ENCODE assay signal across 8 cellular contexts in the genomic region with DNA sequence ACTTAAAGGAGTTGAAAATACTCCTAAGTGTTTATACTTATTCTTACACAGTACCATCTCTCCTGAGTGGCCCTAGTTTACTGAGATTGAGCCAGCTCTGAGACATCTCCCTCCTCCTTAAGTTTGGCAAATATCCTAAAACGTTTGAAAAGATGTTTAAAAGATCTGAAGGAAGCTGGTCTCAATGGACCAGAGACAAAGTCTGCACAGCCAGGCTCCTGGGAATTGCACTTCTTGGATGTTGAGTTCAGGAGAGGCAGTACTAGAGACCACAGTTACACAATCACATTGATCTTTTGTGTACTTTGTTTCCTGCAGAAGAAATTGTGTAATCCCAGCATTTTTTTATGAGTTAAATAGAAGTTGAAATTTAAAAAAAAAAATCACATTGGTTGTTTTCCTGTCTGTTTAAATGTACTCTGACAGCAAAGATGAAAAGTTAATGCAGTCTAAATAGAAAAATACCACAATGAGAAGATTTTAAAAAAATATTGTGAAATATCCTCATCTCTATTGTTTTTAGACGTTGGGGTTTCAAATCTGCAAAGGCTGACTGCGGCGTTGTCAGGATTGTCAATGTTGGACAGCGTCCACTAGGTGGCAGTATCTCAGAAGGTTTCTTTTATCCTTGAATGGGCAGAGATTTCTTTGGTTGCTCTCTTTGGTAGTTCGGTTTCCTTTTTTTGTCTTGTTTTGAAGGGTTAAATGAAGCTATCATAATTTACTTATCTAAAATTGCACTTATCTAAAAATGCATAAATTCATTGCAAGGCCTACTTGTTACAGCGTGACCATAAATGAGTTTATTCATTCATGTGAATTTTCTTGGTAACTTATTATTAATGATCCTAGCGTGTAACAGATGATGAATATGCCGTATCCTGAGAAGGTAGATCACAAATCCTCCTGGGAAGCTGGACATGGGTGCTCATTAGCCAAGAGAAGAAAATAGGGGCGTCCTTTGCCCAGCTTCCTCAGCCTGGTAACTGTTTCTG. TPM values are rescaled to one million over a fixed set of nuclear protein-coding genes. Genes with fewer than 3 reads are reported as not detected.
DNase-seq lines count a peak whose midpoint lies in the region; ATAC-seq and TF ChIP-seq lines count a peak whose summit lies in the region.

No MANE protein-coding gene starts in this region.

- peaks cover 26% of the 10 kb centered on the region for H3K27me3 Mint-ChIP-seq in activated naive CD8-positive, alpha-beta T cell treated with anti-CD3 and anti-CD28 coated beads for 36 hours

- ATAC-seq in HG02571 (IDR thresholded peaks at IDR 0.05; ENCODE audit: unreplicated experiment), result no peak

- H3K4me3 Mint-ChIP-seq in activated naive CD8-positive, alpha-beta T cell treated with anti-CD3 and anti-CD28 coated beads for 36 hours, result no peak overlapping the region

- TF ChIP-seq CTCF in GM12873 (IDR thresholded peaks at IDR 0.05; ENCODE audit: insufficient read depth, low read depth, low read length, missing control alignments) (peak; percentile 75), cardiac muscle cell (IDR thresholded peaks at IDR 0.05; ENCODE audit: low read depth, low read length) (peak; percentile 77)

- no peak overlapping the region for H3K27ac Mint-ChIP-seq in activated naive CD8-positive, alpha-beta T cell treated with anti-CD3 and anti-CD28 coated beads for 36 hours

- H3K36me3 ChIP-seq in SJCRH30 (no peaks in the 10 kb centered on the region), cardiac muscle cell (no peaks in the 10 kb centered on the region)

- no peaks in the 10 kb centered on the region for H3K36me3 Mint-ChIP-seq in activated naive CD8-positive, alpha-beta T cell treated with anti-CD3 and anti-CD28 coated beads for 36 hours

- H3K4me3 ChIP-seq in SJCRH30 (no peak overlapping the region), cardiac muscle cell (no peak overlapping the region)

- H3K9me3 ChIP-seq in SJCRH30 (replicated peaks) (no peaks in the 10 kb centered on the region), cardiac muscle cell (ENCODE audit: low read depth) (no peaks in the 10 kb centered on the region)

- no peak overlapping the region for H3K27ac ChIP-seq in SJCRH30
- H3K27ac ChIP-seq in cardiac muscle cell, result no peak overlapping the region

- H3K4me1 ChIP-seq in SJCRH30, result no peaks in the 10 kb centered on the region
- no peaks in the 10 kb centered on the region for H3K4me1 ChIP-seq in cardiac muscle cell (ENCODE audit: low read depth)

- peaks cover 3% of the 10 kb centered on the region for H3K4me1 Mint-ChIP-seq in activated naive CD8-positive, alpha-beta T cell treated with anti-CD3 and anti-CD28 coated beads for 36 hours

- no peaks in the 10 kb centered on the region for H3K27me3 ChIP-seq in SJCRH30
- H3K27me3 ChIP-seq in cardiac muscle cell, result no peaks in the 10 kb centered on the region

- DNase-seq in A172 (ENCODE audit: low spot score) (peak; percentile 53), LoVo (ENCODE audit: low spot score) (peak; percentile 78), SJCRH30 (peak; percentile 24 to 79), cardiac muscle cell (ENCODE audit: low read depth in 1 of 2, low spot score in 1 of 2) (peak; percentile 81 to 93), putamen (ENCODE audit: low spot score) (peak; percentile 49)
- DNase-seq in activated naive CD8-positive, alpha-beta T cell treated with anti-CD3 and anti-CD28 coated beads for 36 hours, result peak; percentile 28

- H3K9me3 Mint-ChIP-seq in activated naive CD8-positive, alpha-beta T cell treated with anti-CD3 and anti-CD28 coated beads for 36 hours, result no peaks in the 10 kb centered on the region

RNA-seq across cellular contexts. Expression of gene TNFSF11, which starts 20.9 kb away (rescaled TPM):
- total RNA-seq in A172 (2014; rRNA removed; shearing (Covaris generic)), result not detected in 2 replicates
- total RNA-seq in SJCRH30 (2014; rRNA removed; shearing (Covaris generic)), result not detected in 2 replicates
- total RNA-seq in activated naive CD8-positive, alpha-beta T cell treated with anti-CD3 and anti-CD28 coated beads for 36 hours, result 1 to 10 TPM; 6.4 to 7.5 TPM
- total RNA-seq in cardiac muscle cell, result 0.07 TPM in 1 of 2 replicates, not detected in the other
- polyA plus RNA-seq in cardiac muscle cell, result not detected in 2 replicates

Comparison
In these comparisons a context has a peak if more than half of its experiments do, and no peak if none do; other contexts are left out.
1. DNase-seq: peak in every context shown above with its lines; median percentile 87 in cardiac muscle cell; 78 in LoVo; 53 in A172; 52 in SJCRH30; 49 in putamen; 28 in activated naive CD8-positive, alpha-beta T cell treated with anti-CD3 and anti-CD28 coated beads for 36 hours.